1 cellular context compared by ENCODE assay signal in genomic region chr1:50417487-50417886, GRCh38.
TF ChIP-seq lines count a peak whose summit lies in the region.

No MANE protein-coding gene starts in this region.

TF ChIP-seq in WTC11, 78 proteins besides CTCF, POLR2A, EP300 and RAD21 (continued from another document):
- no peak for TF ChIP-seq AFF4 (CRISPR knock-in tag; IDR thresholded peaks at IDR 0.05; ENCODE audit: borderline replicate concordance)
